ENCODE assay signal across 34 cellular contexts in the genomic region with DNA sequence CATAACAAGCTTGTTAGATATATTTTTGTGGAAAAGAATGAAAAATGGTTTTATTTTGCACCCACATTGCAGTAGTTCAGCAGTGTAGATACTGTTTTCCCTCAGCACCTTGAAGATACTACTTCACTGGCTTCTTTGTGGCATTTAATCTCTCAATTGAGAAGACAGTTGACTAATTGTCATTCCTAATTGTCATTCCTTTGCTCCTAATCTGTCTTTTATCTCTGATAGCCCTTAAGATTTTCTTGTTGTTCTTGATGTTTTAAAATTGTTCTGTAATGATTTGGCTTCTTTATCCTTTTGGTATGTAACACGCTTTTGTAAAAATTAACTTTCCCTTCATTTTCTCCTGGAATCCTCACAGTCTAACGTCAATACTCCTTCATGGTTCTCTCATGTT.
"Had no signal": no experiment of that assay in that cellular context is flagged by ENCODE, and none has a peak within 500 bp of the region (broad histone marks: within the 10 kb centered on the region; RNA-seq: fewer than 3 reads in every experiment).

No MANE protein-coding gene starts in this region.

- H3K27me3 ChIP-seq: adrenal gland, body of pancreas, breast epithelium, MG63, Peyer's patch, SJSA1 had no signal

- H3K4me3 Mint-ChIP-seq: activated CD8-positive, alpha-beta T cell treated with anti-CD3 and anti-CD28 coated beads for 36 hours; activated naive CD4-positive, alpha-beta T cell treated with anti-CD3 and anti-CD28 coated beads for 36 hours; activated T-cell treated with anti-CD3 and anti-CD28 coated beads, Interleukin-2, amount 50 U/mL, for 72 hours had no signal

- H3K36me3 Mint-ChIP-seq: activated naive CD4-positive, alpha-beta T cell treated with anti-CD3 and anti-CD28 coated beads, Interleukin-2, amount 50 U/mL, for 72 hours had no signal

- H3K27ac ChIP-seq: adrenal gland, body of pancreas, breast epithelium, coronary artery, Peyer's patch, SJSA1, VCaP had no signal

- ATAC-seq: activated CD8-positive, alpha-beta T cell treated with anti-CD3 and anti-CD28 coated beads for 36 hours; activated naive CD4-positive, alpha-beta T cell treated with anti-CD3 and anti-CD28 coated beads, Interleukin-2, amount 50 U/mL, for 72 hours; activated T-cell treated with anti-CD3 and anti-CD28 coated beads, Interleukin-2, amount 50 U/mL, for 72 hours; body of pancreas; PC-3 had no signal

- H3K4me1 ChIP-seq: body of pancreas, breast epithelium, Peyer's patch had no signal

- H3K4me3 ChIP-seq: adrenal gland, body of pancreas, breast epithelium, coronary artery, MG63, Peyer's patch, SJSA1 had no signal

- H3K9me3 ChIP-seq: adrenal gland, body of pancreas, breast epithelium, MG63, Peyer's patch, SJSA1 had no signal

- H3K27me3 Mint-ChIP-seq: activated CD8-positive, alpha-beta T cell treated with anti-CD3 and anti-CD28 coated beads for 36 hours had no signal

- DNase-seq: activated CD4-positive, alpha-beta T cell treated with anti-CD3 and anti-CD28 coated beads for 1 hour; activated CD4-positive, alpha-beta T cell treated with anti-CD3 and anti-CD28 coated beads for 48 hours; activated CD4-positive, alpha-beta T cell treated with anti-CD3 and anti-CD28 coated beads, Interleukin-2, amount 50 U/mL, for 4 hours; activated CD4-positive, CD25-positive, alpha-beta regulatory T cell; activated CD8-positive, alpha-beta T cell treated with anti-CD3 and anti-CD28 coated beads for 36 hours; activated gamma-delta T cell; activated naive CD4-positive, alpha-beta T cell treated with anti-CD3 and anti-CD28 coated beads for 36 hours; activated T-cell treated with anti-CD3 and anti-CD28 coated beads, Interleukin-2, amount 50 U/mL, for 1 hour; activated T-cell treated with anti-CD3 and anti-CD28 coated beads, Interleukin-2, amount 50 U/mL, for 72 hours; adrenal gland; body of pancreas; MG63; NCI-H1048; NCI-H1105 treated with DMSO at 0.1 percent for 48 hours; NCI-H1436; NCI-H1694; NCI-H1930; NCI-H345; NCI-H524 treated with DMSO at 0.1 percent for 48 hours; PC-3; Peyer's patch; RPMI8226; SHP77 treated with DMSO at 0.1 percent for 48 hours; SW 1271; T-helper 1 cell; T-helper 2 cell; T-helper 9 cell had no signal

- FAIRE-seq: astrocyte had no signal

- H3K9me3 Mint-ChIP-seq: activated CD8-positive, alpha-beta T cell treated with anti-CD3 and anti-CD28 coated beads for 36 hours; activated naive CD4-positive, alpha-beta T cell treated with anti-CD3 and anti-CD28 coated beads for 36 hours; activated naive CD4-positive, alpha-beta T cell treated with anti-CD3 and anti-CD28 coated beads, Interleukin-2, amount 50 U/mL, for 72 hours; activated T-cell treated with anti-CD3 and anti-CD28 coated beads, Interleukin-2, amount 50 U/mL, for 72 hours; activated T-helper 2 cell treated with anti-CD3 and anti-CD28 coated beads, Interferon-gamma antibody, Interleukin-2, Interleukin-4, amounts not matched to agents 10 μg/mL and 5 μg/mL and 100 μg/mL, durations not matched to agents 14 hours and 24 hours and 36 hours had no signal

- H3K36me3 ChIP-seq: adrenal gland, breast epithelium, MG63, Peyer's patch, SJSA1 had no signal

- H3K27ac Mint-ChIP-seq: activated CD8-positive, alpha-beta T cell treated with anti-CD3 and anti-CD28 coated beads for 36 hours; activated naive CD4-positive, alpha-beta T cell treated with anti-CD3 and anti-CD28 coated beads for 36 hours; activated naive CD4-positive, alpha-beta T cell treated with anti-CD3 and anti-CD28 coated beads, Interleukin-2, amount 50 U/mL, for 72 hours; activated T-cell treated with anti-CD3 and anti-CD28 coated beads, Interleukin-2, amount 50 U/mL, for 72 hours; activated T-helper 2 cell treated with anti-CD3 and anti-CD28 coated beads, Interferon-gamma antibody, Interleukin-2, Interleukin-4, amounts not matched to agents 10 μg/mL and 5 μg/mL and 100 μg/mL, durations not matched to agents 14 hours and 24 hours and 36 hours had no signal
